20 cellular contexts compared by ENCODE assay signal in the genomic region with DNA sequence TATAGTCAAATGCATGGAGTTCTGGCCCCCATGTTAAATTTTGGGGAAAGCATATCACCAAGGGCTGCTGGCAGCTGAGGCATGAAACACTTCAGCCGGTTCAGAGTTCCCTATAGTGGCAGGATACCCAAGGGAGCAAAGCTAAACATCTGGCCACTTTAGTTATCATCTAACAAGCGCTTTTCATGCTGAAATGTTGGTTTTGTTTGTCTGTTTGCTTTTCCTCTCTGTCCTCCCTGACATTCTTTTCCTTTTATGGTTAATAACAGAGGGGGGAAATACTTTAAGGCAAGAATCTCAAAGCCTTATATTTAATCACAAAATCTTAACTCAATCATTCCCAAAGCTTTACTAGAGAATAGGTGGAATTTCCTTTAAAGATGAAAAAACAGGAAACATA. TPM values are rescaled to one million over a fixed set of nuclear protein-coding genes. Genes with fewer than 3 reads are reported as not detected.
DNase-seq lines count a peak whose midpoint lies in the region; ATAC-seq, FAIRE-seq and TF ChIP-seq lines count a peak whose summit lies in the region.
"Had no signal": no experiment of that assay in that cellular context is flagged by ENCODE, and none has a peak within 500 bp of the region (broad histone marks: within the 10 kb centered on the region; RNA-seq: fewer than 3 reads in every experiment).

No MANE protein-coding gene starts in this region.

- H3K79me2 ChIP-seq in HepG2 (ENCODE audit: insufficient read depth, low read length) = no peaks in the 10 kb centered on the region
- H3K79me2 ChIP-seq in astrocyte (ENCODE audit: insufficient read depth, low read length) = peaks cover 7% of the 10 kb centered on the region
- no peaks in the 10 kb centered on the region for H3K79me2 ChIP-seq in smooth muscle cell (ENCODE audit: low read depth)

- no peak overlapping the region for H3K4me3 ChIP-seq in liver (ENCODE audit: low read depth in 1 of 3, low read length in 3 of 3)
- no peak overlapping the region for H3K4me3 ChIP-seq in HepG2 (replicated peaks in 1 of 3; ENCODE audit: insufficient read depth in 1 of 3, low read depth in 2 of 3, low read length in 3 of 3)
- no peak overlapping the region for H3K4me3 ChIP-seq in astrocyte (ENCODE audit: insufficient read depth, low read depth, low read length)
- no peak overlapping the region for H3K4me3 ChIP-seq in smooth muscle cell
- H3K4me3 ChIP-seq: GM12878, SJCRH30 had no signal

- H3F3A ChIP-seq in smooth muscle cell (ENCODE audit: low read depth) = no peaks in the 10 kb centered on the region

- H4K20me1 ChIP-seq in HepG2 (ENCODE audit: insufficient read depth, low read length) (no peaks in the 10 kb centered on the region), astrocyte (ENCODE audit: insufficient read depth, low read length) (no peaks in the 10 kb centered on the region), smooth muscle cell (ENCODE audit: low read depth) (no peaks in the 10 kb centered on the region)

- TF ChIP-seq CTCF in liver (IDR thresholded peaks at IDR 0.05; ENCODE audit: low read depth, low read length, missing input control) (no peak), HepG2 (CRISPR knock-in tag; IDR thresholded peaks at IDR 0.05) (no peak), astrocyte (IDR thresholded peaks at IDR 0.05; ENCODE audit: insufficient read depth, low read depth, low read length) (no peak), smooth muscle cell (IDR thresholded peaks at IDR 0.05; ENCODE audit: borderline replicate concordance, insufficient read depth, poor library complexity, severe bottlenecking) (no peak)

- H2AFZ ChIP-seq in HepG2 (ENCODE audit: low read length) = no peak overlapping the region
- no peak overlapping the region for H2AFZ ChIP-seq in astrocyte (ENCODE audit: low read depth, low read length)
- H2AFZ ChIP-seq in smooth muscle cell (ENCODE audit: low read depth) = no peak overlapping the region

- no peaks in the 10 kb centered on the region for H3K9me3 Mint-ChIP-seq in astrocyte (ENCODE audit: unreplicated experiment)

- 26% methylated on average over 2 of the region's 2 CpGs for WGBS in liver
- 5% methylated on average over 2 of the region's 2 CpGs for WGBS in HepG2 (ENCODE audit: low lambda C conversion rate)
- WGBS in smooth muscle cell (ENCODE audit: low lambda C conversion rate) = 33% methylated on average over 2 of the region's 2 CpGs

- H3K4me1 ChIP-seq in liver (ENCODE audit: control insufficient read depth in 4 of 4, insufficient read depth in 4 of 4, low read length in 3 of 4) = peaks cover 0 to 29% (median 11%) of the 10 kb centered on the region in 4 donors
- H3K4me1 ChIP-seq in HepG2 (ENCODE audit: insufficient read depth, low read length) = no peaks in the 10 kb centered on the region
- H3K4me1 ChIP-seq in astrocyte (ENCODE audit: insufficient read depth, low read length) = peaks cover 4% of the 10 kb centered on the region
- no peaks in the 10 kb centered on the region for H3K4me1 ChIP-seq in smooth muscle cell (ENCODE audit: low read depth)
- H3K4me1 ChIP-seq: SJCRH30 had no signal

- H3K27me3 ChIP-seq in liver (ENCODE audit: control insufficient read depth in 4 of 4, insufficient read depth in 4 of 4, low read length in 3 of 4) (no peaks in the 10 kb centered on the region), HepG2 (ENCODE audit: control insufficient read depth in 1 of 2, insufficient read depth in 2 of 2, low read length in 2 of 2) (no peaks in the 10 kb centered on the region), astrocyte (ENCODE audit: insufficient read depth, low read length) (no peaks in the 10 kb centered on the region), smooth muscle cell (ENCODE audit: low read depth) (peaks cover 7% of the 10 kb centered on the region)
- H3K27me3 ChIP-seq: SJCRH30 had no signal

- TF ChIP-seq POLR2A in HepG2 (IDR thresholded peaks at IDR 0.05; ENCODE audit: insufficient read depth in 1 of 2, low read depth in 2 of 2, low read length in 2 of 2) = no peak

- intact Hi-C loops in HepG2 (cut with micrococcal nuclease; ENCODE audit: unreplicated experiment) = no loop called here

- POLR2A ChIA-PET in HepG2 (lab: Yijun Ruan, JAX) = no interaction called here

- TF ChIP-seq RAD21 in liver (IDR thresholded peaks at IDR 0.05) (peak in 1 of 2 donors; percentile 40), HepG2 (CRISPR knock-in tag; IDR thresholded peaks at IDR 0.05) (no peak)

- H3K9me3 ChIP-seq in liver (ENCODE audit: control insufficient read depth in 4 of 4, low read length in 3 of 4) = no peaks in the 10 kb centered on the region
- H3K9me3 ChIP-seq in HepG2 (ENCODE audit: low read length) = no peaks in the 10 kb centered on the region
- no peaks in the 10 kb centered on the region for H3K9me3 ChIP-seq in astrocyte (ENCODE audit: insufficient read depth, low read depth, low read length)
- no peaks in the 10 kb centered on the region for H3K9me3 ChIP-seq in smooth muscle cell (replicated peaks; ENCODE audit: low read depth)

- FAIRE-seq in HepG2 (lab: Jason Lieb, UNC) = no peak
- FAIRE-seq in astrocyte (lab: Jason Lieb, UNC) = no peak
- FAIRE-seq: GM12878 had no signal

- CTCF ChIA-PET in HepG2 (lab: Yijun Ruan, JAX; ENCODE audit: low intra/inter-chr PET ratio, low total read pairs) = no interaction called here

- DNase-seq in HepG2 (ENCODE audit: low spot score) (no peak), NCI-H2029 treated with DMSO at 0.1 percent for 48 hours (lab: John Stamatoyannopoulos, UW) (peak; percentile 11), astrocyte (ENCODE audit: low read depth) (no peak), smooth muscle cell (lab: John Stamatoyannopoulos, UW; ENCODE audit: unreplicated experiment) (no peak), GF-D8 (lab: John Stamatoyannopoulos, UW) (no peak)
- DNase-seq: ACHN, COR-L47, GOT3, MV-4-11, NCI-H1417 treated with DMSO at 0.1 percent for 48 hours, NCI-H226, SJCRH30, T1000 had no signal

- H3K27ac ChIP-seq in liver (ENCODE audit: low read depth in 1 of 2, low read length in 2 of 2) (peak overlapping the region; percentile 51 to 84), HepG2 (ENCODE audit: extremely low read length, insufficient read depth, low read length) (no peak overlapping the region), astrocyte (ENCODE audit: low read depth, low read length) (no peak overlapping the region), smooth muscle cell (ENCODE audit: low read depth) (no peak overlapping the region)
- H3K27ac ChIP-seq: SJCRH30 had no signal

- BruUV-seq in HepG2 (replicated peaks; lab: Mats Ljungman, UMichigan) = no TSS peak

- peaks cover 2% of the 10 kb centered on the region for H3K36me3 Mint-ChIP-seq in astrocyte (ENCODE audit: low read depth, unreplicated experiment)
- H3K36me3 Mint-ChIP-seq: CD14-positive monocyte had no signal

- H3K27ac Mint-ChIP-seq in astrocyte (ENCODE audit: unreplicated experiment) = no peak overlapping the region
- H3K27ac Mint-ChIP-seq: CD14-positive monocyte had no signal

- no peak for TF ChIP-seq EP300 in HepG2 (IDR thresholded peaks at IDR 0.05; ENCODE audit: low read depth in 2 of 2, low read length in 2 of 2)
- TF ChIP-seq EP300 in HepG2 (CRISPR knock-in tag; IDR thresholded peaks at IDR 0.05; ENCODE audit: borderline replicate concordance) = no peak

- H3K9ac ChIP-seq in liver (ENCODE audit: low read depth in 1 of 2, low read length in 2 of 2) (no peak overlapping the region), HepG2 (ENCODE audit: insufficient read depth, low read depth, low read length) (no peak overlapping the region), astrocyte (ENCODE audit: low read length) (no peak overlapping the region), smooth muscle cell (ENCODE audit: low read depth) (no peak overlapping the region)

- H3K36me3 ChIP-seq in liver (ENCODE audit: control insufficient read depth in 4 of 4, insufficient read depth in 3 of 4, low read depth in 1 of 4, low read length in 3 of 4) (no peaks in the 10 kb centered on the region), HepG2 (replicated peaks in 1 of 2; ENCODE audit: control insufficient read depth in 1 of 2, insufficient read depth in 2 of 2, low read length in 2 of 2) (no peaks in the 10 kb centered on the region), astrocyte (ENCODE audit: insufficient read depth, low read length) (no peaks in the 10 kb centered on the region), smooth muscle cell (ENCODE audit: low read depth) (no peaks in the 10 kb centered on the region)
- H3K36me3 ChIP-seq: SJCRH30 had no signal

- in situ Hi-C loops in HepG2 (cut with HindIII; ENCODE audit: extremely low pct_ligation_motif_present, low pct_unique_long_range_greater_than_20kb) = no loop called here

- peaks cover 14% of the 10 kb centered on the region for H3K27me3 Mint-ChIP-seq in astrocyte (ENCODE audit: low read depth, unreplicated experiment)

- peaks cover 8% of the 10 kb centered on the region for H3K4me1 Mint-ChIP-seq in astrocyte (ENCODE audit: low read depth, unreplicated experiment)
- H3K4me1 Mint-ChIP-seq: CD14-positive monocyte had no signal

- no peak for ATAC-seq in HepG2
- ATAC-seq in HG02610 (IDR thresholded peaks at IDR 0.05; ENCODE audit: unreplicated experiment) = no peak
- ATAC-seq in HG03342 (IDR thresholded peaks at IDR 0.05; ENCODE audit: unreplicated experiment) = no peak
- ATAC-seq: GM12878, HCT116, Panc1 had no signal

- no peak overlapping the region for H3K4me3 Mint-ChIP-seq in astrocyte (ENCODE audit: unreplicated experiment)
- H3K4me3 Mint-ChIP-seq: CD14-positive monocyte had no signal

- H3K4me2 ChIP-seq in HepG2 (ENCODE audit: low read depth, low read length) (no peak overlapping the region), astrocyte (ENCODE audit: low read length) (peak overlapping the region; percentile 7), smooth muscle cell (peak overlapping the region; percentile 25)

RNA-seq across cellular contexts. Expression of a gene that starts 11.9 kb away (rescaled TPM):
- total RNA-seq in liver (10 to 100 TPM in 1 of 2 donors, 1 to 10 TPM in 1; 7.1 to 19.0 TPM), HepG2 (2016; rRNA removed; fragmentation: Illumina TruSeq; extraction: Trizol) (0.15 TPM in 1 of 2 replicates, not detected in the other), astrocyte (4.5 and 5.9 TPM in 2 replicates), smooth muscle cell (6.1 and 6.8 TPM in 2 replicates)
- polyA plus RNA-seq in liver (1 to 10 TPM; 2.8 to 5.1 TPM), HepG2 (2011; rRNA removed) (0.01 TPM in 1 of 2 replicates, not detected in the other), smooth muscle cell (1.4 and 1.8 TPM in 2 replicates)
- not detected in 2 replicates for total RNA-seq in HepG2 (2016; cell fraction: cytosol; rRNA removed; fragmentation: Illumina TruSeq; extraction: Trizol; ENCODE audit: low read depth)
- not detected in 2 replicates for total RNA-seq in HepG2 (2016; cell fraction: insoluble cytoplasmic fraction; rRNA removed; fragmentation: Illumina TruSeq; extraction: Trizol)
- total RNA-seq in HepG2 (2016; cell fraction: membrane; rRNA removed; fragmentation: Illumina TruSeq; extraction: Trizol) = 0.03 TPM in 1 of 2 replicates, not detected in the other
- not detected in 2 replicates for total RNA-seq in HepG2 (2016; cell fraction: nucleus; rRNA removed; fragmentation: Illumina TruSeq; extraction: Trizol)
- 0.01 TPM in 2 replicates for polyA plus RNA-seq in HepG2 (2011; cell fraction: cytosol; rRNA removed)
- 0.02 TPM in 1 of 2 replicates, not detected in the other for polyA plus RNA-seq in HepG2 (2011; cell fraction: nucleus; rRNA removed)
- 0.21 TPM in 1 of 2 replicates, not detected in the other for polyA plus RNA-seq in HepG2 (2012)
- not detected in 2 replicates for polyA plus RNA-seq in HepG2 (2016; cell fraction: cytosol; fragmentation: Illumina TruSeq; extraction: Trizol; ENCODE audit: low read depth)
- polyA plus RNA-seq in HepG2 (2016; cell fraction: insoluble cytoplasmic fraction; fragmentation: Illumina TruSeq; extraction: Trizol; ENCODE audit: low read depth) = 0.03 TPM in 1 of 2 replicates, not detected in the other
- polyA plus RNA-seq in HepG2 (2016; cell fraction: membrane; fragmentation: Illumina TruSeq; extraction: Trizol; ENCODE audit: low read depth) = not detected in 2 replicates
- polyA plus RNA-seq in HepG2 (2016; cell fraction: nucleus; fragmentation: Illumina TruSeq; extraction: Trizol; ENCODE audit: insufficient read depth, low read depth) = not detected in 2 replicates
- not detected in 2 replicates for polyA minus RNA-seq in HepG2 (2011; rRNA and poly(A)+ RNA removed; ENCODE audit: low replicate concordance)
- polyA minus RNA-seq in HepG2 (2011; cell fraction: cytosol; rRNA and poly(A)+ RNA removed) = not detected in 2 replicates
- not detected in 2 replicates for polyA minus RNA-seq in HepG2 (2011; cell fraction: nucleus; rRNA and poly(A)+ RNA removed)
- polyA plus RNA-seq: CD14-positive monocyte had no signal

Comparison
In these comparisons a context has a peak if more than half of its experiments do, and no peak if none do; other contexts are left out.
1. H3K27ac ChIP-seq: peak in liver (2 of 2); none in HepG2 (single experiment), astrocyte (single experiment) and smooth muscle cell (single experiment).